ENCODE assay signal across 13 cellular contexts in genomic region chr14:89252887-89253532, GRCh38.
DNase-seq lines count a peak whose midpoint lies in the region; ATAC-seq and TF ChIP-seq lines count a peak whose summit lies in the region.
"Had no signal": no experiment of that assay in that cellular context is flagged by ENCODE, and none has a peak within 500 bp of the region (broad histone marks: within the 10 kb centered on the region; RNA-seq: fewer than 3 reads in every experiment).

No MANE protein-coding gene starts in this region.

- in situ Hi-C loops in KBM-7 (cut with MboI; ENCODE audit: low pct_unique_long_range_greater_than_20kb, low sequenced_read_pairs) (no loop called here), astrocyte of the spinal cord (cut with HindIII; ENCODE audit: low sequenced_read_pairs) (no loop called here)

- ATAC-seq in left lobe of liver: peak; percentile 81
- no peak for ATAC-seq in GM21367 (IDR thresholded peaks at IDR 0.05; ENCODE audit: unreplicated experiment)
- no peak for ATAC-seq in GM19397 (IDR thresholded peaks at IDR 0.05; ENCODE audit: unreplicated experiment)
- ATAC-seq: naive thymus-derived CD8-positive, alpha-beta T cell had no signal

- peaks cover 4 to 10% (median 5%) of the 10 kb centered on the region in 3 donors for H3K36me3 Mint-ChIP-seq in immature natural killer cell

- no peak overlapping the region for H3K4me3 ChIP-seq in astrocyte of the spinal cord (ENCODE audit: low read depth, low read length)
- H3K4me3 ChIP-seq: SJCRH30 had no signal

- peaks cover 70 to 93% of the 10 kb centered on the region in 2 donors for H3K4me1 Mint-ChIP-seq in immature natural killer cell

- no peak overlapping the region for H3K4me3 Mint-ChIP-seq in immature natural killer cell

- H3K27me3 Mint-ChIP-seq in immature natural killer cell (ENCODE audit: low read depth in 3 of 3): peaks cover 0 to 10% (median 5%) of the 10 kb centered on the region in 3 donors
- H3K27me3 Mint-ChIP-seq: naive thymus-derived CD8-positive, alpha-beta T cell had no signal

- TF ChIP-seq CTCF in astrocyte of the spinal cord (IDR thresholded peaks at IDR 0.05; ENCODE audit: low read depth, low read length): peak; percentile 32

- H3K9me3 Mint-ChIP-seq in immature natural killer cell: no peaks in the 10 kb centered on the region

- H3K27ac Mint-ChIP-seq in immature natural killer cell: peak overlapping the region in 3 of 6 donors; percentile 24 to 40 (median 25)

- DNase-seq in Ammon's horn (ENCODE audit: low spot score) (peak; percentile 38), KBM-7 (peak; percentile 5), astrocyte of the spinal cord (ENCODE audit: low read depth, low spot score) (no peak), left lobe of liver (ENCODE audit: low spot score) (peak; percentile 56), immature natural killer cell (no peak), NCI-H1048 (lab: John Stamatoyannopoulos, UW) (no peak)
- DNase-seq: activated naive CD4-positive, alpha-beta T cell treated with Interleukin-2 at 50 U/mL for 16 hours; CD4-positive, CD25-positive, alpha-beta regulatory T cell; effector CD8-positive, alpha-beta T cell; naive thymus-derived CD8-positive, alpha-beta T cell; SJCRH30 had no signal

Comparison
In these comparisons a context has a peak if more than half of its experiments do, and no peak if none do; other contexts are left out.
1. DNase-seq: peak in Ammon's horn (single experiment), KBM-7 (single experiment) and left lobe of liver (single experiment); none in astrocyte of the spinal cord (single experiment), immature natural killer cell (0 of 3) and NCI-H1048 (single experiment).